11 cellular contexts compared by ENCODE assay signal in the genomic region with DNA sequence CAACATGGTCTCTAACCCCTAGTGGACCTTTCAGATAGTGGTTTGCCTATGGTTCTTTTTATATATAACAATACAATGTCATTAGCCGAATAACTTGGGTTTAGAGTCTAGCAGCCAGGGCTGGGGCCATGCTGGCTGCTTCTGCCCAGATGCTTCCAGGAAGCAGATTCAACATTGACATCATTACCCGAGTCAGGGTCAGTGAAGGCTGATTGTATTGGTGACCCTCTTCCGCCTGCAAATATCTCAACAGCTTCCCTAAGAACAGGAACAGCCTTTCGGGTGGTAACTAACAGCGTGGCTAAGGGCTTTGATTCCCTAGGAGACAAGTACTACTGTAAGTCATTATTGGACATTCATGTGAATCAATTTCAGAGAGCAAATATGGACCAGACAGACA.
DNase-seq lines count a peak whose midpoint lies in the region; ATAC-seq, FAIRE-seq and TF ChIP-seq lines count a peak whose summit lies in the region.
"Had no signal": no experiment of that assay in that cellular context is flagged by ENCODE, and none has a peak within 500 bp of the region (broad histone marks: within the 10 kb centered on the region; RNA-seq: fewer than 3 reads in every experiment).

No MANE protein-coding gene starts in this region.

- H3K4me3 ChIP-seq in right atrium auricular region, result no peak overlapping the region
- H3K4me3 ChIP-seq in K562, result no peak overlapping the region
- H3K4me3 ChIP-seq in muscle layer of colon (ENCODE audit: low read depth in 1 of 2, low read length in 2 of 2), result peak overlapping the region; percentile 2 to 20
- H3K4me3 ChIP-seq: ovary had no signal

- no peaks in the 10 kb centered on the region for H3K9me3 ChIP-seq in right atrium auricular region
- no peaks in the 10 kb centered on the region for H3K9me3 ChIP-seq in K562 (replicated peaks; ENCODE audit: control insufficient read depth, insufficient read depth, low read depth, low read length)
- no peaks in the 10 kb centered on the region for H3K9me3 ChIP-seq in muscle layer of colon (ENCODE audit: low read length)
- H3K9me3 ChIP-seq: ovary had no signal

- no peaks in the 10 kb centered on the region for H4K20me1 ChIP-seq in K562 (replicated peaks; ENCODE audit: control insufficient read depth, insufficient read depth, low read length)

- intact Hi-C loops in cardiac septum (cut with DNase I) (loop anchor here (2.0 to 10.0 kb wide), 2 partner anchors 142 to 528 kb away; no protein-coding TSS in a partner anchor), K562 (cut with micrococcal nuclease) (loop anchor here (1.0 to 5.0 kb wide), 2 partner anchors 143 to 526 kb away; no protein-coding TSS in a partner anchor)

- 44% methylated on average over 5 of the region's 5 CpGs for WGBS in K562 (ENCODE audit: insufficient coverage, low coverage, missing lambda C conversion rate)

- FAIRE-seq in K562 (lab: Jason Lieb, UNC), result no peak
- FAIRE-seq: TTC549 had no signal

- CTCF ChIA-PET in K562 (lab: Yijun Ruan, JAX; ENCODE audit: low intra/inter-chr PET ratio), result interaction anchor here (0.8 to 1.4 kb wide), 3 partner anchors 142 to 523 kb away, joined by 3 to 6 read pairs (median 3); no protein-coding TSS in a partner anchor

- no peaks in the 10 kb centered on the region for H3K9me1 ChIP-seq in K562 (ENCODE audit: control insufficient read depth, insufficient read depth, low read length)

- H3K36me3 ChIP-seq in right atrium auricular region (no peaks in the 10 kb centered on the region), K562 (ENCODE audit: control insufficient read depth, insufficient read depth, low read length) (no peaks in the 10 kb centered on the region), muscle layer of colon (ENCODE audit: insufficient read depth, low read length) (no peaks in the 10 kb centered on the region)
- H3K36me3 ChIP-seq: ovary had no signal

- no TSS peak for BruUV-seq in K562 (replicated peaks; lab: Mats Ljungman, UMichigan)

- H2AFZ ChIP-seq in K562 (ENCODE audit: low read depth, low read length), result peak overlapping the region; percentile 56

- peak overlapping the region; percentile 34 to 36 for H3K27ac ChIP-seq in right atrium auricular region
- H3K27ac ChIP-seq in K562 (ENCODE audit: extremely low read depth, low read depth, low read length), result no peak overlapping the region
- H3K27ac ChIP-seq in muscle layer of colon (ENCODE audit: low read depth, low read length), result no peak overlapping the region

- POLR2A ChIA-PET in K562 (lab: Yijun Ruan, JAX), result interaction anchor here (0.9 kb wide), 1 partner anchor 13 kb away, joined by 3 read pairs; no protein-coding TSS in a partner anchor

- H3K9ac ChIP-seq in K562 (ENCODE audit: insufficient read depth in 1 of 2, low read depth in 2 of 2, low read length in 2 of 2) (no peak overlapping the region), muscle layer of colon (ENCODE audit: low read length) (no peak overlapping the region)

- TF ChIP-seq EP300 in K562 (IDR thresholded peaks at IDR 0.05; ENCODE audit: low read length), result no peak

- ATAC-seq in K562, result no peak; the same call in 2 of the 3 replicates
- ATAC-seq in stimulated activated naive CD8-positive, alpha-beta T cell treated with anti-CD3 and anti-CD28 coated beads, Interleukin-15, Interleukin-2, amounts not matched to agents 100 U/mL and 50 U/mL, for 24 hours, result no peak
- ATAC-seq in GM18505 (IDR thresholded peaks at IDR 0.05; ENCODE audit: unreplicated experiment), result no peak

- no peak for TF ChIP-seq POLR2A in K562 (conservative IDR thresholded peaks at IDR 0.05)
- TF ChIP-seq POLR2A in GM18505 (IDR thresholded peaks at IDR 0.05; ENCODE audit: borderline replicate concordance, extremely low read depth, insufficient read depth, insufficient read length), result no peak

- H3K4me1 ChIP-seq in right atrium auricular region (peaks cover 0 to 18% of the 10 kb centered on the region in 2 donors), K562 (replicated peaks in 1 of 2; ENCODE audit: control insufficient read depth in 2 of 2, insufficient read depth in 2 of 2, low read length in 2 of 2) (no peaks in the 10 kb centered on the region), muscle layer of colon (ENCODE audit: insufficient read depth, low read length) (peaks cover 6% of the 10 kb centered on the region)

- H3K27me3 ChIP-seq in right atrium auricular region (no peaks in the 10 kb centered on the region), K562 (ENCODE audit: control insufficient read depth in 2 of 2, insufficient read depth in 2 of 2, low read length in 2 of 2) (no peaks in the 10 kb centered on the region; a peak in 1 of 5 replicates), muscle layer of colon (ENCODE audit: control insufficient read depth in 1 of 2, insufficient read depth in 2 of 2, low read length in 2 of 2) (no peaks in the 10 kb centered on the region)
- H3K27me3 ChIP-seq: ovary had no signal

- TF ChIP-seq RAD21 in K562 (CRISPR knock-in tag; conservative IDR thresholded peaks at IDR 0.05 in 1 of 2, IDR thresholded peaks at IDR 0.05 in 1 of 2), result no peak

- DNase-seq in right atrium auricular region (ENCODE audit: low spot score) (no peak), cardiac septum (ENCODE audit: low spot score) (no peak), K562 (ENCODE audit: extremely low read depth in 1 of 4, low spot score in 3 of 4) (no peak), NCI-H1436 treated with DMSO at 0.1 percent for 48 hours (lab: John Stamatoyannopoulos, UW) (no peak)
- no peak for DNase-seq in stimulated activated naive CD8-positive, alpha-beta T cell treated with anti-CD3 and anti-CD28 coated beads, Interleukin-15, Interleukin-2, amounts not matched to agents 100 U/mL and 50 U/mL, for 24 hours
- DNase-seq in activated CD4-positive, alpha-beta T cell treated with anti-CD3 and anti-CD28 coated beads, Interleukin-2, amount 50 U/mL, for 1 hour, result no peak
- DNase-seq: activated naive CD4-positive, alpha-beta T cell treated with anti-CD3 and anti-CD28 coated beads, Interleukin-2, amount 50 U/mL, for 16 hours; ovary had no signal

- no peaks in the 10 kb centered on the region for H3K79me2 ChIP-seq in K562 (ENCODE audit: control insufficient read depth, insufficient read depth, low read length)

- in situ Hi-C loops in K562 (cut with MboI), result loop anchor here (10.0 to 25.0 kb wide), 3 partner anchors 138 to 851 kb away; no protein-coding TSS in a partner anchor

- TF ChIP-seq CTCF in right atrium auricular region (IDR thresholded peaks at IDR 0.05) (no peak), K562 (IDR thresholded peaks at IDR 0.05 in 2 of 3, conservative IDR thresholded peaks at IDR 0.05 in 1 of 3; ENCODE audit: insufficient read depth in 2 of 3, low read depth in 1 of 3, low read length in 3 of 3) (no peak)

- H3K4me2 ChIP-seq in K562 (ENCODE audit: insufficient read depth, low read length), result no peak overlapping the region

TF ChIP-seq in K562, 482 proteins besides CTCF, POLR2A, EP300 and RAD21:
- TF ChIP-seq, protein P1, sequence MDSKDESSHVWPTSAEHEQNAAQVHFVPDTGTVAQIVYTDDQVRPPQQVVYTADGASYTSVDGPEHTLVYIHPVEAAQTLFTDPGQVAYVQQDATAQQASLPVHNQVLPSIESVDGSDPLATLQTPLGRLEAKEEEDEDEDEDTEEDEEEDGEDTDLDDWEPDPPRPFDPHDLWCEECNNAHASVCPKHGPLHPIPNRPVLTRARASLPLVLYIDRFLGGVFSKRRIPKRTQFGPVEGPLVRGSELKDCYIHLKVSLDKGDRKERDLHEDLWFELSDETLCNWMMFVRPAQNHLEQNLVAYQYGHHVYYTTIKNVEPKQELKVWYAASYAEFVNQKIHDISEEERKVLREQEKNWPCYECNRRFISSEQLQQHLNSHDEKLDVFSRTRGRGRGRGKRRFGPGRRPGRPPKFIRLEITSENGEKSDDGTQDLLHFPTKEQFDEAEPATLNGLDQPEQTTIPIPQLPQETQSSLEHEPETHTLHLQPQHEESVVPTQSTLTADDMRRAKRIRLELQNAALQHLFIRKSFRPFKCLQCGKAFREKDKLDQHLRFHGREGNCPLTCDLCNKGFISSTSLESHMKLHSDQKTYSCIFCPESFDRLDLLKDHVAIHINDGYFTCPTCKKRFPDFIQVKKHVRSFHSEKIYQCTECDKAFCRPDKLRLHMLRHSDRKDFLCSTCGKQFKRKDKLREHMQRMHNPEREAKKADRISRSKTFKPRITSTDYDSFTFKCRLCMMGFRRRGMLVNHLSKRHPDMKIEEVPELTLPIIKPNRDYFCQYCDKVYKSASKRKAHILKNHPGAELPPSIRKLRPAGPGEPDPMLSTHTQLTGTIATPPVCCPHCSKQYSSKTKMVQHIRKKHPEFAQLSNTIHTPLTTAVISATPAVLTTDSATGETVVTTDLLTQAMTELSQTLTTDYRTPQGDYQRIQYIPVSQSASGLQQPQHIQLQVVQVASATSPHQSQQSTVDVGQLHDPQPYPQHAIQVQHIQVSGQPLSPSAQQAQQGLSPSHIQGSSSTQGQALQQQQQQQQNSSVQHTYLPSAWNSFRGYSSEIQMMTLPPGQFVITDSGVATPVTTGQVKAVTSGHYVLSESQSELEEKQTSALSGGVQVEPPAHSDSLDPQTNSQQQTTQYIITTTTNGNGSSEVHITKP (IDR thresholded peaks at IDR 0.05; ENCODE audit: partially characterized antibody), result no peak
- TF ChIP-seq NFE2 (IDR thresholded peaks at IDR 0.05; ENCODE audit: low read depth), result no peak
- no peak for TF ChIP-seq ZNF311 (CRISPR knock-in tag; IDR thresholded peaks at IDR 0.05)
- no peak for TF ChIP-seq FOXK2 (conservative IDR thresholded peaks at IDR 0.05 in 1 of 2, IDR thresholded peaks at IDR 0.05 in 1 of 2; ENCODE audit: low read depth in 2 of 2)
- no peak for TF ChIP-seq PTRF (tag; IDR thresholded peaks at IDR 0.05)
- TF ChIP-seq ZNF232 (CRISPR knock-in tag; IDR thresholded peaks at IDR 0.05), result no peak
- no peak for TF ChIP-seq BACH1 (tag; IDR thresholded peaks at IDR 0.05)
- no peak for TF ChIP-seq NRF1 (conservative IDR thresholded peaks at IDR 0.05 in 1 of 2, IDR thresholded peaks at IDR 0.05 in 1 of 2)

Comparison
In these comparisons a context has a peak if more than half of its experiments do, and no peak if none do; other contexts are left out.
1. H3K27ac ChIP-seq: peak in right atrium auricular region (2 of 2); none in K562 (single experiment) and muscle layer of colon (single experiment).
2. H3K4me3 ChIP-seq: peak in muscle layer of colon (2 of 2); none in right atrium auricular region (0 of 2) and K562 (single experiment).